ENCODE assay signal across 8 cellular contexts in the genomic region with DNA sequence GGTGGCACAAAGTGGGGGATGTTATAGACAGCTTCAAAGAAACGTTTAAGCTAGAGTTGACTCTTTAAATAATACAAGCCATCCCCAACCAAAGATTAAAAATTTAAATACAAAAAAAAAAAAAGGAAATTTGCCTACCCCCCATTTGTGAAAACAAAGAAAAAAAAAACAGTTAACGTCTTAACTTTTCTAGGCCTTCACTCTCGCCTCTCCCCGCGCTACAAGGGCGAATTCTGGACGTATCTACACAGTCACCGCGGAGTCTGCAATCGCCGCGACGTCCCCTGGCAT. TPM values are rescaled to one million over a fixed set of nuclear protein-coding genes. Genes with fewer than 3 reads are reported as not detected.
A peak's percentile ranks its signal among the peaks of the same experiment; 100 is the strongest.
DNase-seq lines count a peak whose midpoint lies in the region; ATAC-seq, FAIRE-seq and TF ChIP-seq lines count a peak whose summit lies in the region.

No MANE protein-coding gene starts in this region.

- peak overlapping the region; percentile 46 for H3K4me3 ChIP-seq in SU-DHL-6 (ENCODE audit: insufficient read depth, low read length, poor library complexity, severe bottlenecking)
- peak overlapping the region; percentile 80 for H3K4me3 ChIP-seq in fibroblast of the aortic adventitia (ENCODE audit: low read depth, low read length)
- peak overlapping the region; percentile 10 to 95 (median 82) for H3K4me3 ChIP-seq in pancreas

- H2AFZ ChIP-seq in SU-DHL-6 (ENCODE audit: low read depth, low read length, severe bottlenecking): peak overlapping the region; percentile 87

- H3K27me3 ChIP-seq in SU-DHL-6 (ENCODE audit: low read length) (no peaks in the 10 kb centered on the region), pancreas (no peaks in the 10 kb centered on the region)

- no peak overlapping the region for H3K27ac ChIP-seq in SU-DHL-6 (ENCODE audit: low read depth, low read length)
- H3K27ac ChIP-seq in pancreas: peak overlapping the region; percentile 78 to 95 (median 90)

- no peaks in the 10 kb centered on the region for H3K36me3 ChIP-seq in SU-DHL-6 (ENCODE audit: low read length)
- H3K36me3 ChIP-seq in pancreas: no peaks in the 10 kb centered on the region

- H3K4me2 ChIP-seq in SU-DHL-6 (ENCODE audit: low read depth, low read length, poor library complexity, severe bottlenecking): peak overlapping the region; percentile 61

- no peaks in the 10 kb centered on the region for H3F3A ChIP-seq in SU-DHL-6 (ENCODE audit: insufficient read depth)

- intact Hi-C loops in pancreas (cut with DNase I): no loop called here

- in situ Hi-C loops in Caki2 (cut with HindIII; ENCODE audit: low pct_unique_long_range_greater_than_20kb, low sequenced_read_pairs): no loop called here

- WGBS in pancreas, 2 donors: 5 to 7% methylated on average over 13 of the region's 13 CpGs

- no peak for FAIRE-seq in pancreas (lab: Jason Lieb, UNC)

- H3K9me2 ChIP-seq in SU-DHL-6 (replicated peaks; ENCODE audit: insufficient read depth, low read length): no peaks in the 10 kb centered on the region

- ATAC-seq in pancreas: peak; percentile 23 to 35 (median 31)
- no peak for ATAC-seq in GM18907 (IDR thresholded peaks at IDR 0.05; ENCODE audit: unreplicated experiment)

- H3K79me2 ChIP-seq in SU-DHL-6 (ENCODE audit: insufficient read depth, low read length): peaks cover 38% of the 10 kb centered on the region

- DNase-seq in Caki2 (ENCODE audit: low read depth) (peak; percentile 18), fibroblast of the aortic adventitia (ENCODE audit: low read depth) (no peak), pancreas (no peak), SW 1271 (lab: John Stamatoyannopoulos, UW) (no peak), NCI-H1417 (lab: John Stamatoyannopoulos, UW) (no peak), SHP77 treated with DMSO at 0.1 percent for 48 hours (lab: John Stamatoyannopoulos, UW) (no peak)

- peaks cover 7 to 13% (median 9%) of the 10 kb centered on the region in 3 donors for H3K4me1 ChIP-seq in pancreas

- H3K9me3 ChIP-seq in SU-DHL-6 (ENCODE audit: insufficient read depth, low read length) (no peaks in the 10 kb centered on the region), pancreas (no peaks in the 10 kb centered on the region)

- TF ChIP-seq CTCF in SU-DHL-6 (IDR thresholded peaks at IDR 0.05; ENCODE audit: insufficient read depth, low read length, poor library complexity, severe bottlenecking) (no peak), fibroblast of the aortic adventitia (IDR thresholded peaks at IDR 0.05; ENCODE audit: insufficient read depth, low read length) (no peak), pancreas (IDR thresholded peaks at IDR 0.05) (no peak)

- H3K9ac ChIP-seq in SU-DHL-6 (ENCODE audit: low read length): peak overlapping the region; percentile 66

- H4K20me1 ChIP-seq in SU-DHL-6 (ENCODE audit: low read depth, low read length): peaks cover 12% of the 10 kb centered on the region; the same call in 1 of the 2 replicates

RNA-seq across cellular contexts. Expression of a gene that starts 0.5 kb away (rescaled TPM):
- 17.8 and 30.1 TPM in 2 replicates for total RNA-seq in Caki2 (2014; rRNA removed; shearing (Covaris generic); ENCODE audit: low replicate concordance)
- 104 and 185 TPM in 2 replicates for total RNA-seq in fibroblast of the aortic adventitia (ENCODE audit: low replicate concordance)
- 10 to 100 TPM; 32.3 to 57.3 (median 45.5) TPM for total RNA-seq in pancreas
- polyA plus RNA-seq in pancreas: 10 to 100 TPM; 16.0 to 77.5 TPM
